Comparison of ENCODE assay signal across 1 cellular context in the genomic region with DNA sequence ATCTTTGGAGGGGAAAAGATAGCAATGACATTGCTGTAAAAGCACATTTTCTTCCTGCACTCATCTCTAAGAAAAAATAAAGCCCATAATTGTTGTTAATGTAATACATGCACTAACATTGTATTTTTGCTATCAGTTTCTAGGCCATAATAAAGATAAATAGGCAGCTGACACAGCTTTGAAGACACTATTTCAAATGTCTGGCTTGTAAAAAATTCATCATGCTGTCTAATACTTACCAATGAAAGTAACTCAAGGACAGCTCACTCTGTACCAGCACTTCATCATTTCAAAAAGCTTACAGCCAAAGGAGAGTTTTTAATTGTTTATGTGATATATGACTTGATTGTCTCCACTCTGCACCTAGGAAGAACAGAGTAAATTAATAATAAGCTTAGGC.
TF ChIP-seq lines count a peak whose summit lies in the region.

No MANE protein-coding gene starts in this region.

TF ChIP-seq in SK-N-SH treated with all-trans-retinoic acid at 6 μM for 48 hours, 23 proteins besides CTCF, POLR2A, EP300 and RAD21 (continued from another document):
- TF ChIP-seq ZC3H10 (CRISPR knock-in tag; IDR thresholded peaks at IDR 0.05): no peak
- no peak for TF ChIP-seq ZFP3 (CRISPR knock-in tag; IDR thresholded peaks at IDR 0.05)
- TF ChIP-seq ZNF565 (CRISPR knock-in tag; conservative IDR thresholded peaks at IDR 0.05; ENCODE audit: low read depth): no peak
- TF ChIP-seq SNAI2 (CRISPR knock-in tag; IDR thresholded peaks at IDR 0.05): no peak
- TF ChIP-seq CSDC2 (CRISPR knock-in tag; IDR thresholded peaks at IDR 0.05): no peak
- no peak for TF ChIP-seq ZFP30 (CRISPR knock-in tag; IDR thresholded peaks at IDR 0.05)
- TF ChIP-seq, protein P1, sequence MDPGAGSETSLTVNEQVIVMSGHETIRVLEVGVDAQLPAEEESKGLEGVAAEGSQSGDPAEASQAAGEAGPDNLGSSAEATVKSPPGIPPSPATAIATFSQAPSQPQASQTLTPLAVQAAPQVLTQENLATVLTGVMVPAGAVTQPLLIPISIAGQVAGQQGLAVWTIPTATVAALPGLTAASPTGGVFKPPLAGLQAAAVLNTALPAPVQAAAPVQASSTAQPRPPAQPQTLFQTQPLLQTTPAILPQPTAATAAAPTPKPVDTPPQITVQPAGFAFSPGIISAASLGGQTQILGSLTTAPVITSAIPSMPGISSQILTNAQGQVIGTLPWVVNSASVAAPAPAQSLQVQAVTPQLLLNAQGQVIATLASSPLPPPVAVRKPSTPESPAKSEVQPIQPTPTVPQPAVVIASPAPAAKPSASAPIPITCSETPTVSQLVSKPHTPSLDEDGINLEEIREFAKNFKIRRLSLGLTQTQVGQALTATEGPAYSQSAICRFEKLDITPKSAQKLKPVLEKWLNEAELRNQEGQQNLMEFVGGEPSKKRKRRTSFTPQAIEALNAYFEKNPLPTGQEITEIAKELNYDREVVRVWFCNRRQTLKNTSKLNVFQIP (CRISPR knock-in tag; IDR thresholded peaks at IDR 0.05; ENCODE audit: borderline replicate concordance, low read depth): no peak
- TF ChIP-seq, protein P2, sequence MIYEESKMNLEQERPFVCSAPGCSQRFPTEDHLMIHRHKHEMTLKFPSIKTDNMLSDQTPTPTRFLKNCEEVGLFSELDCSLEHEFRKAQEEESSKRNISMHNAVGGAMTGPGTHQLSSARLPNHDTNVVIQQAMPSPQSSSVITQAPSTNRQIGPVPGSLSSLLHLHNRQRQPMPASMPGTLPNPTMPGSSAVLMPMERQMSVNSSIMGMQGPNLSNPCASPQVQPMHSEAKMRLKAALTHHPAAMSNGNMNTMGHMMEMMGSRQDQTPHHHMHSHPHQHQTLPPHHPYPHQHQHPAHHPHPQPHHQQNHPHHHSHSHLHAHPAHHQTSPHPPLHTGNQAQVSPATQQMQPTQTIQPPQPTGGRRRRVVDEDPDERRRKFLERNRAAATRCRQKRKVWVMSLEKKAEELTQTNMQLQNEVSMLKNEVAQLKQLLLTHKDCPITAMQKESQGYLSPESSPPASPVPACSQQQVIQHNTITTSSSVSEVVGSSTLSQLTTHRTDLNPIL (CRISPR knock-in tag; IDR thresholded peaks at IDR 0.05; ENCODE audit: low read depth): no peak
- TF ChIP-seq, protein P3, sequence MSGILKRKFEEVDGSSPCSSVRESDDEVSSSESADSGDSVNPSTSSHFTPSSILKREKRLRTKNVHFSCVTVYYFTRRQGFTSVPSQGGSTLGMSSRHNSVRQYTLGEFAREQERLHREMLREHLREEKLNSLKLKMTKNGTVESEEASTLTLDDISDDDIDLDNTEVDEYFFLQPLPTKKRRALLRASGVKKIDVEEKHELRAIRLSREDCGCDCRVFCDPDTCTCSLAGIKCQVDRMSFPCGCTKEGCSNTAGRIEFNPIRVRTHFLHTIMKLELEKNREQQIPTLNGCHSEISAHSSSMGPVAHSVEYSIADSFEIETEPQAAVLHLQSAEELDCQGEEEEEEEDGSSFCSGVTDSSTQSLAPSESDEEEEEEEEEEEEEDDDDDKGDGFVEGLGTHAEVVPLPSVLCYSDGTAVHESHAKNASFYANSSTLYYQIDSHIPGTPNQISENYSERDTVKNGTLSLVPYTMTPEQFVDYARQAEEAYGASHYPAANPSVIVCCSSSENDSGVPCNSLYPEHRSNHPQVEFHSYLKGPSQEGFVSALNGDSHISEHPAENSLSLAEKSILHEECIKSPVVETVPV (CRISPR knock-in tag; IDR thresholded peaks at IDR 0.05): no peak
- TF ChIP-seq OSR1 (CRISPR knock-in tag; IDR thresholded peaks at IDR 0.05): no peak
- no peak for TF ChIP-seq TOX (CRISPR knock-in tag; IDR thresholded peaks at IDR 0.05; ENCODE audit: borderline replicate concordance)
- TF ChIP-seq RARB (CRISPR knock-in tag; IDR thresholded peaks at IDR 0.05): no peak
